In genomic region chr10:127999291-127999690, GRCh38 we compare ENCODE assay signal across 20 cellular contexts.
DNase-seq lines count a peak whose midpoint lies in the region; FAIRE-seq lines count a peak whose summit lies in the region.
"Had no signal": no experiment of that assay in that cellular context is flagged by ENCODE, and none has a peak within 500 bp of the region (broad histone marks: within the 10 kb centered on the region; RNA-seq: fewer than 3 reads in every experiment).

No MANE protein-coding gene starts in this region.

- no peaks in the 10 kb centered on the region for H3K4me1 ChIP-seq in small intestine (ENCODE audit: control insufficient read depth in 2 of 2, insufficient read depth in 1 of 2, low read depth in 1 of 2, low read length in 1 of 2)
- H3K4me1 ChIP-seq: A549, prostate gland had no signal

- H3K27ac ChIP-seq in caudate nucleus (ENCODE audit: low read depth, low read length) = peak overlapping the region; percentile 48
- peak overlapping the region in 1 of 2 donors; percentile 49 for H3K27ac ChIP-seq in small intestine (ENCODE audit: low read depth in 1 of 2, low read length in 1 of 2)
- H3K27ac ChIP-seq: A549, prostate gland had no signal

- peak; percentile 3 for DNase-seq in NCI-H2171 treated with DMSO at 0.1 percent for 48 hours (lab: John Stamatoyannopoulos, UW)
- no peak for DNase-seq in NCI-H2171 (lab: John Stamatoyannopoulos, UW)
- peak in 42 of 61 donors; percentile 8 to 65 (median 41) for DNase-seq in caudate nucleus (lab: John Stamatoyannopoulos, UW)
- peak; percentile 62 for DNase-seq in midbrain (lab: John Stamatoyannopoulos, UW)
- peak; percentile 82 for DNase-seq in superior temporal gyrus (ENCODE audit: extremely low spot score)
- no peak for DNase-seq in NCI-H2196 treated with DMSO at 0.1 percent for 48 hours (lab: John Stamatoyannopoulos, UW; ENCODE audit: unreplicated experiment)
- no peak for DNase-seq in AG08396 (ENCODE audit: low spot score)
- no peak for DNase-seq in small intestine
- DNase-seq: activated CD4-positive, alpha-beta T cell treated with anti-CD3 and anti-CD28 coated beads, Interleukin-2, amount 10 ng/mL, durations not matched to agents 7 days and 5 days; activated CD8-positive, alpha-beta memory T cell treated with anti-CD3 and anti-CD28 coated beads, Interleukin-2, amount 50 U/mL, for 4 hours; activated gamma-delta T cell; HFFc6; islet precursor cell; naive thymus-derived CD4-positive, alpha-beta T cell; NCI-H187 treated with DMSO at 0.1 percent for 48 hours; NCI-H510A; stimulated activated CD4-positive, alpha-beta T cell treated with anti-CD3 and anti-CD28 coated beads, Interleukin-4, amount 100 ng/mL, for 4 hours had no signal

- FAIRE-seq in small intestine (lab: Jason Lieb, UNC) = no peak
- FAIRE-seq: A549 had no signal

- no peaks in the 10 kb centered on the region for H3K27me3 ChIP-seq in small intestine (ENCODE audit: control insufficient read depth in 2 of 2, insufficient read depth in 2 of 2, low read length in 2 of 2)

- H3K9me3 ChIP-seq in small intestine (ENCODE audit: control insufficient read depth, low read depth) = no peaks in the 10 kb centered on the region
- H3K9me3 ChIP-seq: A549, prostate gland had no signal

- H3K36me3 ChIP-seq in small intestine (ENCODE audit: control insufficient read depth in 2 of 2, insufficient read depth in 2 of 2, low read length in 2 of 2) = no peaks in the 10 kb centered on the region
- H3K36me3 ChIP-seq: prostate gland had no signal

- no peak overlapping the region for H3K4me3 ChIP-seq in small intestine (ENCODE audit: low read depth in 1 of 2, low read length in 2 of 2)
- H3K4me3 ChIP-seq: A549, lung, prostate gland had no signal

- 70 to 86% (median 85%) methylated on average over 11 of the region's 11 CpGs for WGBS in small intestine, 3 donors

Comparison
In these comparisons a context has a peak if more than half of its experiments do, and no peak if none do; other contexts are left out.
1. DNase-seq: peak in NCI-H2171 treated with DMSO at 0.1 percent for 48 hours (single experiment), caudate nucleus (42 of 61), midbrain (single experiment) and superior temporal gyrus (single experiment); none in NCI-H2171 (single experiment), NCI-H2196 treated with DMSO at 0.1 percent for 48 hours (single experiment), AG08396 (single experiment) and small intestine (single experiment).